1 cellular context compared by ENCODE assay signal in genomic region chr20:48843125-48843806, GRCh38.
TF ChIP-seq lines count a peak whose summit lies in the region.

No MANE protein-coding gene starts in this region.

TF ChIP-seq in GM23338, 12 proteins besides CTCF, POLR2A, EP300 and RAD21 (continued from another document):
- TF ChIP-seq ZNF462 (CRISPR knock-in tag; IDR thresholded peaks at IDR 0.05): no peak
- no peak for TF ChIP-seq CREB1 (CRISPR knock-in tag; IDR thresholded peaks at IDR 0.05; ENCODE audit: low read depth)
